Comparison of ENCODE assay signal across 8 cellular contexts in genomic region chr2:25822190-25823117, GRCh38. TPM values are rescaled to one million over a fixed set of nuclear protein-coding genes. Genes with fewer than 3 reads are reported as not detected.
A peak's percentile ranks its signal among the peaks of the same experiment; 100 is the strongest.
DNase-seq lines count a peak whose midpoint lies in the region; ATAC-seq and TF ChIP-seq lines count a peak whose summit lies in the region.

No MANE protein-coding gene starts in this region.

- no peaks in the 10 kb centered on the region for H3K9me2 ChIP-seq in hepatocyte (replicated peaks; ENCODE audit: insufficient read depth)

- H3K4me3 ChIP-seq in Peyer's patch, result peak overlapping the region; percentile 7 to 41 (median 20)
- no peak overlapping the region for H3K4me3 ChIP-seq in hepatocyte

- H3K27ac Mint-ChIP-seq in activated naive CD8-positive, alpha-beta T cell, result peak overlapping the region; percentile 69

- H3K27ac ChIP-seq in Peyer's patch, result peak overlapping the region in 1 of 4 donors; percentile 14
- no peak overlapping the region for H3K27ac ChIP-seq in hepatocyte

- no peaks in the 10 kb centered on the region for H3K27me3 Mint-ChIP-seq in activated naive CD8-positive, alpha-beta T cell

- no peak overlapping the region for H2AFZ ChIP-seq in hepatocyte

- H3K9me3 ChIP-seq in Peyer's patch (no peaks in the 10 kb centered on the region), hepatocyte (ENCODE audit: low read depth) (no peaks in the 10 kb centered on the region)

- WGBS in hepatocyte (ENCODE audit: low lambda C conversion rate, missing lambda C conversion rate), result 73% methylated on average over 29 of the region's 30 CpGs

- no peaks in the 10 kb centered on the region for H4K20me1 ChIP-seq in hepatocyte (ENCODE audit: insufficient read depth, poor library complexity, severe bottlenecking)

- TF ChIP-seq POLR2A in Peyer's patch (IDR thresholded peaks at IDR 0.05), result no peak

- H3K9me3 Mint-ChIP-seq in activated naive CD8-positive, alpha-beta T cell (ENCODE audit: low read depth), result no peaks in the 10 kb centered on the region

- peak overlapping the region; percentile 45 for H3K4me2 ChIP-seq in hepatocyte

- peaks cover 27% of the 10 kb centered on the region for H3K79me2 ChIP-seq in hepatocyte

- peaks cover 7% of the 10 kb centered on the region for H3K36me3 Mint-ChIP-seq in activated naive CD8-positive, alpha-beta T cell

- peak overlapping the region; percentile 81 for H3K4me3 Mint-ChIP-seq in activated naive CD8-positive, alpha-beta T cell

- H3K36me3 ChIP-seq in Peyer's patch, result no peaks in the 10 kb centered on the region
- H3K36me3 ChIP-seq in hepatocyte (replicated peaks; ENCODE audit: insufficient read depth, low read depth), result no peaks in the 10 kb centered on the region

- peaks cover 69% of the 10 kb centered on the region for H3K4me1 Mint-ChIP-seq in activated naive CD8-positive, alpha-beta T cell (ENCODE audit: low read depth)

- TF ChIP-seq CTCF in Peyer's patch (IDR thresholded peaks at IDR 0.05), result no peak
- no peak for TF ChIP-seq CTCF in hepatocyte (IDR thresholded peaks at IDR 0.05; ENCODE audit: poor library complexity)

- peak in 2 of 3 donors; percentile 54 to 78 for DNase-seq in Peyer's patch
- DNase-seq in hepatocyte (ENCODE audit: low spot score), result peak; percentile 26
- peak; percentile 15 to 38 for DNase-seq in stimulated activated CD4-positive, alpha-beta T cell treated with anti-CD3 and anti-CD28 coated beads, Interleukin-1b, Interleukin-23, amount 100 ng/mL, for 1 hour (ENCODE audit: low read depth in 2 of 2)
- no peak for DNase-seq in NCI-H2196 (lab: John Stamatoyannopoulos, UW; ENCODE audit: unreplicated experiment)
- no peak for DNase-seq in cortex of kidney (lab: John Stamatoyannopoulos, UW)

- H3K27me3 ChIP-seq in Peyer's patch (no peaks in the 10 kb centered on the region), hepatocyte (no peaks in the 10 kb centered on the region)

- no peak for ATAC-seq in HG03045 (IDR thresholded peaks at IDR 0.05; ENCODE audit: unreplicated experiment)
- ATAC-seq in HG03095 (IDR thresholded peaks at IDR 0.05; ENCODE audit: unreplicated experiment), result no peak

- H3K4me1 ChIP-seq in Peyer's patch (peaks cover 0 to 3% (median 0%) of the 10 kb centered on the region in 4 donors), hepatocyte (ENCODE audit: insufficient read depth) (no peaks in the 10 kb centered on the region)

RNA-seq across cellular contexts. Expression of gene ASXL2, which starts 55.8 kb away (rescaled TPM):
- total RNA-seq in Peyer's patch (10 to 100 TPM; 17.0 to 28.9 (median 19.8) TPM), hepatocyte (13.3 and 15.3 TPM in 2 replicates)
- 4.3 and 5.8 TPM in 2 replicates for polyA plus RNA-seq in hepatocyte

Comparison
In these comparisons a context has a peak if more than half of its experiments do, and no peak if none do; other contexts are left out.
1. DNase-seq: peak in Peyer's patch (2 of 3), hepatocyte (single experiment) and stimulated activated CD4-positive, alpha-beta T cell treated with anti-CD3 and anti-CD28 coated beads, Interleukin-1b, Interleukin-23, amount 100 ng/mL, for 1 hour (2 of 2); none in NCI-H2196 (single experiment) and cortex of kidney (single experiment).